In genomic region chr3:149585401-149585726, GRCh38 we compare ENCODE assay signal across 12 cellular contexts.
DNase-seq lines count a peak whose midpoint lies in the region; ATAC-seq and TF ChIP-seq lines count a peak whose summit lies in the region.
"Had no signal": no experiment of that assay in that cellular context is flagged by ENCODE, and none has a peak within 500 bp of the region (broad histone marks: within the 10 kb centered on the region; RNA-seq: fewer than 3 reads in every experiment).

No MANE protein-coding gene starts in this region.

- DNase-seq in ACHN = peak; percentile 44
- peak; percentile 37 for DNase-seq in GM19240 (ENCODE audit: insufficient read length, low spot score)
- no peak for DNase-seq in AML-193 (lab: John Stamatoyannopoulos, UW)
- DNase-seq in type B pancreatic cell (ENCODE audit: extremely low spot score, unreplicated experiment) = no peak
- DNase-seq in NCI-H1694 treated with DMSO at 0.1 percent for 48 hours (lab: John Stamatoyannopoulos, UW) = no peak
- no peak for DNase-seq in OCI-M1 (lab: John Stamatoyannopoulos, UW)
- DNase-seq: activated naive CD4-positive, alpha-beta T cell treated with anti-CD3 and anti-CD28 coated beads, Interleukin-2, amount 50 U/mL, for 16 hours; effector CD4-positive, alpha-beta T cell; Karpas-422 had no signal

- TF ChIP-seq CTCF in type B pancreatic cell (conservative IDR thresholded peaks at IDR 0.05) = no peak

- H3K27ac Mint-ChIP-seq in type B pancreatic cell = no peak overlapping the region
- H3K27ac Mint-ChIP-seq: neural progenitor cell had no signal

- in situ Hi-C loops in ACHN (cut with HindIII; ENCODE audit: low pct_ligation_motif_present, low pct_unique_long_range_greater_than_20kb, low sequenced_read_pairs) = no loop called here

- no peaks in the 10 kb centered on the region for H3K9me3 Mint-ChIP-seq in type B pancreatic cell
- H3K9me3 Mint-ChIP-seq: neural progenitor cell had no signal

- no peaks in the 10 kb centered on the region for H3K27me3 Mint-ChIP-seq in type B pancreatic cell

- ATAC-seq in HG02759 (IDR thresholded peaks at IDR 0.05; ENCODE audit: unreplicated experiment) (peak; percentile 89), HG03521 (IDR thresholded peaks at IDR 0.05; ENCODE audit: unreplicated experiment) (peak; percentile 93)

- peaks cover 5% of the 10 kb centered on the region for H3K36me3 Mint-ChIP-seq in type B pancreatic cell
- H3K36me3 Mint-ChIP-seq: neural progenitor cell had no signal

- peaks cover 54% of the 10 kb centered on the region for H3K4me1 Mint-ChIP-seq in type B pancreatic cell (ENCODE audit: unreplicated experiment)

- no peak overlapping the region for H3K4me3 Mint-ChIP-seq in type B pancreatic cell
- H3K4me3 Mint-ChIP-seq: neural progenitor cell had no signal

Comparison
In these comparisons a context has a peak if more than half of its experiments do, and no peak if none do; other contexts are left out.
1. DNase-seq: peak in ACHN (single experiment) and GM19240 (single experiment); none in AML-193 (0 of 2), type B pancreatic cell (single experiment), NCI-H1694 treated with DMSO at 0.1 percent for 48 hours (single experiment) and OCI-M1 (single experiment).